27 cellular contexts compared by ENCODE assay signal in the genomic region with DNA sequence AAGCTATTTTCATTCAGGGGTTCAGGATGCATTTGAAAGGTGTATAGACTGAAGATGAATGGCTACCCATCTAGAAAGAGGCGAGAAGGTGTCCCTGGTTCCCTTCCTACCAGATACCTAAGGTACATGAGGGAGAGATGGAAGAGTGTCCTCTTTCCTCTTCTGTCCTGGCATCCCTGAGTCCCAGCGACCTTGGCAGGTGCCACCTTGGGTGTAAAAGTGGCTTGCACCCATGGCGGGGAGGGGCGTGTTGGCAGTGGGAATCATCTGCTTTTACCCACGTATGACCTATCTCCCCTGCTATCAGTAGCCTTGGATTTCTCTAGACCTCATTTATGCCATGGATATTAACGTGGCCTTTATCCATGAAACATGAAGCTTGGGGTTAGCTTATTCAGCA.
DNase-seq lines count a peak whose midpoint lies in the region; ATAC-seq, FAIRE-seq and TF ChIP-seq lines count a peak whose summit lies in the region.
"Had no signal": no experiment of that assay in that cellular context is flagged by ENCODE, and none has a peak within 500 bp of the region (broad histone marks: within the 10 kb centered on the region; RNA-seq: fewer than 3 reads in every experiment).

No MANE protein-coding gene starts in this region.

- no peaks in the 10 kb centered on the region for H3K9me1 ChIP-seq in IMR-90 (ENCODE audit: insufficient read depth, low read length)

- TF ChIP-seq POLR2A in IMR-90 (IDR thresholded peaks at IDR 0.05; ENCODE audit: low read depth, low read length) = no peak

- no peak overlapping the region for H3K9ac ChIP-seq in IMR-90 (ENCODE audit: low read depth, low read length)
- no peak overlapping the region for H3K9ac ChIP-seq in neuronal stem cell (ENCODE audit: low read depth, low read length, poor library complexity)
- H3K9ac ChIP-seq: BLaER1 had no signal

- H3K27ac ChIP-seq in IMR-90 (ENCODE audit: insufficient read depth, low read length) (no peak overlapping the region), neuronal stem cell (replicated peaks; ENCODE audit: low read length) (no peak overlapping the region), substantia nigra (ENCODE audit: low read depth, low read length, poor library complexity, severe bottlenecking) (no peak overlapping the region)
- H3K27ac ChIP-seq: BLaER1 had no signal

- no peak overlapping the region for H3K4me3 Mint-ChIP-seq in chondrocyte (ENCODE audit: unreplicated experiment)
- H3K4me3 Mint-ChIP-seq: CD14-positive monocyte; CD4-positive, alpha-beta memory T cell; CD4-positive, CD25-positive, alpha-beta regulatory T cell; CD8-positive, alpha-beta memory T cell had no signal

- H3K27me3 Mint-ChIP-seq in chondrocyte (ENCODE audit: low read depth) = no peaks in the 10 kb centered on the region
- H3K27me3 Mint-ChIP-seq: CD4-positive, CD25-positive, alpha-beta regulatory T cell; CD8-positive, alpha-beta memory T cell had no signal

- no peaks in the 10 kb centered on the region for H3K36me3 ChIP-seq in IMR-90 (ENCODE audit: control insufficient read depth, insufficient read depth, low read length)
- H3K36me3 ChIP-seq in neuronal stem cell (replicated peaks in 1 of 2; ENCODE audit: control insufficient read depth in 2 of 2, insufficient read depth in 2 of 2, low read length in 2 of 2) = no peaks in the 10 kb centered on the region
- H3K36me3 ChIP-seq: BE2C, BLaER1 had no signal

- no peaks in the 10 kb centered on the region for H3K4me1 Mint-ChIP-seq in chondrocyte (ENCODE audit: low read depth)
- H3K4me1 Mint-ChIP-seq: CD14-positive monocyte; CD4-positive, alpha-beta memory T cell; CD4-positive, CD25-positive, alpha-beta regulatory T cell; CD8-positive, alpha-beta memory T cell had no signal

- TF ChIP-seq CTCF in IMR-90 (conservative IDR thresholded peaks at IDR 0.05; ENCODE audit: low read depth, low read length) = no peak
- TF ChIP-seq CTCF in chondrocyte (IDR thresholded peaks at IDR 0.05) = no peak
- no peak for TF ChIP-seq CTCF in GM10266 (IDR thresholded peaks at IDR 0.05; ENCODE audit: control insufficient read depth, insufficient read depth, low read depth, missing control alignments)

- no peak overlapping the region for H3K27ac Mint-ChIP-seq in chondrocyte (ENCODE audit: unreplicated experiment)
- H3K27ac Mint-ChIP-seq: CD14-positive monocyte; CD4-positive, alpha-beta memory T cell; CD8-positive, alpha-beta memory T cell had no signal

- H3K79me1 ChIP-seq in IMR-90 (ENCODE audit: low read depth in 1 of 2, low read length in 2 of 2) = no peaks in the 10 kb centered on the region
- no peaks in the 10 kb centered on the region for H3K79me1 ChIP-seq in neuronal stem cell (ENCODE audit: low read depth, low read length)

- WGBS in IMR-90 (ENCODE audit: extremely low coverage in 2 of 2, insufficient read length in 1 of 2), 2 experiments = no CpG with 5 or more reads among the region's 6 CpGs
- WGBS in neuronal stem cell (ENCODE audit: extremely low coverage in 2 of 2, insufficient read length in 2 of 2, insufficient replicate concordance in 1 of 2), 2 donors = no CpG with 5 or more reads among the region's 6 CpGs

- no peak overlapping the region for H4K5ac ChIP-seq in IMR-90 (ENCODE audit: low read depth, low read length)

- H4K8ac ChIP-seq in IMR-90 (ENCODE audit: low read depth in 2 of 2, low read length in 2 of 2) (no peak overlapping the region), neuronal stem cell (ENCODE audit: low read depth, low read length) (no peak overlapping the region)

- H3K23ac ChIP-seq in IMR-90 (ENCODE audit: low read depth, low read length) (no peak overlapping the region), neuronal stem cell (ENCODE audit: low read depth, low read length, poor library complexity) (no peak overlapping the region)

- H2AK5ac ChIP-seq in IMR-90 (ENCODE audit: low read depth, low read length) (no peak overlapping the region), neuronal stem cell (ENCODE audit: low read depth, low read length) (no peak overlapping the region)

- H3K4me2 ChIP-seq in IMR-90 (ENCODE audit: low read depth, low read length) (no peak overlapping the region), neuronal stem cell (ENCODE audit: insufficient read depth, low read length, poor library complexity, severe bottlenecking) (no peak overlapping the region)
- H3K4me2 ChIP-seq: BLaER1 had no signal

- H2BK120ac ChIP-seq in IMR-90 (ENCODE audit: low read depth, low read length) (no peak overlapping the region), neuronal stem cell (ENCODE audit: low read depth, low read length) (no peak overlapping the region)

- H3K4me1 ChIP-seq in IMR-90 (ENCODE audit: control insufficient read depth, insufficient read depth, low read length) (no peaks in the 10 kb centered on the region), neuronal stem cell (ENCODE audit: control insufficient read depth in 2 of 2, insufficient read depth in 1 of 2, low read depth in 1 of 2, low read length in 2 of 2) (no peaks in the 10 kb centered on the region)
- H3K4me1 ChIP-seq: BE2C, BLaER1 had no signal

- no peak overlapping the region for H3K4me3 ChIP-seq in IMR-90 (ENCODE audit: insufficient read depth, low read depth, low read length)
- H3K4me3 ChIP-seq in neuronal stem cell (ENCODE audit: low read length in 2 of 2) = no peak overlapping the region
- H3K4me3 ChIP-seq: BLaER1 had no signal

- no peaks in the 10 kb centered on the region for H4K20me1 ChIP-seq in IMR-90 (ENCODE audit: insufficient read depth, low read length)
- H4K20me1 ChIP-seq: BLaER1 had no signal

- H2BK5ac ChIP-seq in IMR-90 (ENCODE audit: low read depth, low read length, poor library complexity, severe bottlenecking) (no peak overlapping the region), neuronal stem cell (ENCODE audit: low read length) (no peak overlapping the region)

- H3K9me3 ChIP-seq in IMR-90 (ENCODE audit: control insufficient read depth, insufficient read depth, low read length) (no peaks in the 10 kb centered on the region), neuronal stem cell (replicated peaks in 1 of 2; ENCODE audit: control insufficient read depth in 2 of 2, insufficient read depth in 1 of 2, low read depth in 1 of 2, low read length in 2 of 2) (no peaks in the 10 kb centered on the region)
- H3K9me3 ChIP-seq: BE2C had no signal

- no peak overlapping the region for H3K14ac ChIP-seq in IMR-90 (replicated peaks; ENCODE audit: low read depth, low read length)
- H3K14ac ChIP-seq in neuronal stem cell (ENCODE audit: low read length) = no peak overlapping the region

- H4K91ac ChIP-seq in IMR-90 (ENCODE audit: insufficient read depth, low read depth, low read length) (no peak overlapping the region), neuronal stem cell (ENCODE audit: low read depth, low read length, poor library complexity) (no peak overlapping the region)

- H2BK12ac ChIP-seq in neuronal stem cell (ENCODE audit: low read length) = no peak overlapping the region

- intact Hi-C loops in IMR-90 (cut with micrococcal nuclease) = no loop called here

- POLR2A ChIA-PET in IMR-90 (lab: Charles Lee; ENCODE audit: unreplicated experiment) = no interaction called here

- H2AFZ ChIP-seq in IMR-90 (replicated peaks; ENCODE audit: low read length, poor library complexity) = peak overlapping the region; percentile 67
- peak overlapping the region; percentile 70 for H2AFZ ChIP-seq in neuronal stem cell (ENCODE audit: low read length)

- in situ Hi-C loops in IMR-90 (cut with MboI; ENCODE audit: low sequenced_read_pairs) = no loop called here

- DNase-seq in IMR-90 (no peak), chondrocyte (ENCODE audit: low spot score) (peak; percentile 56), neuronal stem cell (ENCODE audit: low spot score) (no peak), urothelium cell line (ENCODE audit: low spot score) (no peak), substantia nigra (lab: John Stamatoyannopoulos, UW) (no peak), GM10266 (ENCODE audit: extremely low spot score) (no peak)
- no peak for DNase-seq in stimulated activated CD4-positive, alpha-beta T cell treated with anti-CD3 and anti-CD28 coated beads, Interleukin-4, amount 100 ng/mL, for 24 hours
- DNase-seq: 8988T; ACHN; BE2C; C1 segment of cervical spinal cord; CD4-positive, CD25-positive, alpha-beta regulatory T cell; CD8-positive, alpha-beta memory T cell; COR-L47; DMS 273 treated with DMSO at 0.1 percent for 48 hours; DMS153; DMS53; DMS79; DND-41; EL; GDM1 had no signal

- H3K36me3 Mint-ChIP-seq in chondrocyte (ENCODE audit: low read depth) = no peaks in the 10 kb centered on the region
- H3K36me3 Mint-ChIP-seq: CD14-positive monocyte; CD4-positive, alpha-beta memory T cell; CD4-positive, CD25-positive, alpha-beta regulatory T cell; CD8-positive, alpha-beta memory T cell had no signal

- H2BK15ac ChIP-seq in IMR-90 (ENCODE audit: low read depth, low read length) (no peak overlapping the region), neuronal stem cell (ENCODE audit: low read length) (no peak overlapping the region)

- no peak for TF ChIP-seq RAD21 in IMR-90 (IDR thresholded peaks at IDR 0.05; ENCODE audit: low read length)

- peaks cover 4% of the 10 kb centered on the region for H3K9me3 Mint-ChIP-seq in chondrocyte (ENCODE audit: low read depth)

- H3K18ac ChIP-seq in IMR-90 (ENCODE audit: low read depth, low read length) = no peak overlapping the region
- H3K18ac ChIP-seq in neuronal stem cell (ENCODE audit: low read length) = no peak overlapping the region

- no peak overlapping the region for H2AK9ac ChIP-seq in IMR-90 (replicated peaks; ENCODE audit: low read depth, low read length, poor library complexity)

- H3K4ac ChIP-seq in IMR-90 (ENCODE audit: low read depth, low read length) (no peak overlapping the region), neuronal stem cell (ENCODE audit: low read length) (no peak overlapping the region)

- CTCF ChIA-PET in IMR-90 (lab: Yijun Ruan, JAX) = no interaction called here

- no peak overlapping the region for H3K56ac ChIP-seq in IMR-90 (ENCODE audit: extremely low read depth, insufficient read depth, low read length)

- no peak overlapping the region for H2BK20ac ChIP-seq in IMR-90 (ENCODE audit: low read depth, low read length)

- H3K27me3 ChIP-seq in IMR-90 (ENCODE audit: control insufficient read depth, insufficient read depth, low read length) (no peaks in the 10 kb centered on the region), neuronal stem cell (ENCODE audit: control insufficient read depth in 3 of 3, insufficient read depth in 3 of 3, low read depth in 1 of 3, low read length in 3 of 3) (no peaks in the 10 kb centered on the region)
- H3K27me3 ChIP-seq: BE2C, BLaER1 had no signal

- ATAC-seq in IMR-90 (ENCODE audit: low read depth) = no peak

- no peak for FAIRE-seq in urothelium cell line (lab: Jason Lieb, UNC)
- FAIRE-seq: A204.1, GM12891, GM19239 had no signal

- BruUV-seq in IMR-90 (replicated peaks; lab: Mats Ljungman, UMichigan) = no TSS peak

- dilution Hi-C loops in IMR-90 (cut with HindIII; ENCODE audit: low sequenced_read_pairs, unreplicated experiment) = no loop called here

TF ChIP-seq in IMR-90, 13 proteins besides CTCF, POLR2A, EP300 and RAD21 (continues in another document):
- TF ChIP-seq MAZ (IDR thresholded peaks at IDR 0.05; ENCODE audit: borderline replicate concordance, low read depth, low read length) (no peak), FOS (IDR thresholded peaks at IDR 0.05; ENCODE audit: low read depth, low read length) (no peak)
